19 cellular contexts compared by ENCODE assay signal in genomic region chr18:77119851-77120491, GRCh38. TPM values are rescaled to one million over a fixed set of nuclear protein-coding genes. Genes with fewer than 3 reads are reported as not detected.
DNase-seq lines count a peak whose midpoint lies in the region; ATAC-seq and TF ChIP-seq lines count a peak whose summit lies in the region.
"Had no signal": no experiment of that assay in that cellular context is flagged by ENCODE, and none has a peak within 500 bp of the region (broad histone marks: within the 10 kb centered on the region; RNA-seq: fewer than 3 reads in every experiment).

No MANE protein-coding gene starts in this region.

- intact Hi-C loops in Panc1 (cut with micrococcal nuclease; ENCODE audit: unreplicated experiment) (no loop called here), sigmoid colon (cut with DNase I) (no loop called here)

- H3K9ac ChIP-seq in neural progenitor cell, result no peak overlapping the region

- no peak overlapping the region for H3K4me2 ChIP-seq in neural progenitor cell
- H3K4me2 ChIP-seq: hepatocyte had no signal

- H3K9me3 Mint-ChIP-seq in activated CD8-positive, alpha-beta memory T cell treated with anti-CD3 and anti-CD28 coated beads, Interleukin-2, amount 10 ng/mL, durations not matched to agents 7 days and 5 days (ENCODE audit: low read depth), result no peaks in the 10 kb centered on the region
- H3K9me3 Mint-ChIP-seq in effector memory CD8-positive, alpha-beta T cell, result no peaks in the 10 kb centered on the region
- H3K9me3 Mint-ChIP-seq in neural progenitor cell, result peaks cover 8% of the 10 kb centered on the region
- H3K9me3 Mint-ChIP-seq: mesothelial cell of epicardium; neural crest cell; stimulated activated naive CD8-positive, alpha-beta T cell treated with anti-CD3 and anti-CD28 coated beads, Interleukin-15, amount 100 ng/mL, for 72 hours had no signal

- BruUV-seq in Panc1 (replicated peaks; lab: Mats Ljungman, UMichigan), result no TSS peak

- H2AFZ ChIP-seq in neural progenitor cell (replicated peaks), result no peak overlapping the region
- H2AFZ ChIP-seq: hepatocyte had no signal

- no peaks in the 10 kb centered on the region for H3K9me3 ChIP-seq in Panc1 (ENCODE audit: control insufficient read depth, insufficient read depth, low read depth, low read length)
- no peaks in the 10 kb centered on the region for H3K9me3 ChIP-seq in sigmoid colon
- H3K9me3 ChIP-seq in neural progenitor cell (ENCODE audit: low read depth), result no peaks in the 10 kb centered on the region
- H3K9me3 ChIP-seq: upper lobe of left lung had no signal

- H3K4me1 ChIP-seq in Panc1 (ENCODE audit: control insufficient read depth, insufficient read depth, low read length) (peaks cover 76% of the 10 kb centered on the region), sigmoid colon (no peaks in the 10 kb centered on the region), neural progenitor cell (no peaks in the 10 kb centered on the region)

- DNase-seq in activated CD8-positive, alpha-beta memory T cell treated with anti-CD3 and anti-CD28 coated beads, Interleukin-2, amount 50 U/mL, for 48 hours, result peak; percentile 46
- DNase-seq in activated CD8-positive, alpha-beta memory T cell treated with anti-CD3 and anti-CD28 coated beads, Interleukin-2, amount 10 ng/mL, durations not matched to agents 7 days and 5 days, result no peak
- DNase-seq in Panc1 (ENCODE audit: low read depth, low spot score) (no peak), sigmoid colon (peak; percentile 48), neural progenitor cell (ENCODE audit: low spot score) (no peak), H4 (ENCODE audit: low spot score) (no peak), SKM-1 treated with dmso at 0.1 percent for 144 hours (lab: John Stamatoyannopoulos, UW; ENCODE audit: unreplicated experiment) (no peak)
- no peak for DNase-seq in effector memory CD8-positive, alpha-beta T cell
- DNase-seq: DMS53; kidney glomerular epithelial cell; NCI-H1417 treated with DMSO at 0.1 percent for 48 hours; NCI-H82; stimulated activated CD4-positive, alpha-beta T cell treated with anti-CD3 and anti-CD28 coated beads, Interleukin-15, amount 100 ng/mL, for 24 hours; stimulated activated naive CD8-positive, alpha-beta T cell treated with anti-CD3 and anti-CD28 coated beads, Interleukin-15, amount 100 ng/mL, for 72 hours had no signal

- no peaks in the 10 kb centered on the region for H4K20me1 ChIP-seq in neural progenitor cell (ENCODE audit: low read depth)

- peaks cover 75% of the 10 kb centered on the region for H3K4me1 Mint-ChIP-seq in activated CD8-positive, alpha-beta memory T cell treated with anti-CD3 and anti-CD28 coated beads, Interleukin-2, amount 10 ng/mL, durations not matched to agents 7 days and 5 days
- peaks cover 72 to 84% of the 10 kb centered on the region in 2 donors for H3K4me1 Mint-ChIP-seq in effector memory CD8-positive, alpha-beta T cell (ENCODE audit: low read depth in 2 of 2)
- H3K4me1 Mint-ChIP-seq in neural progenitor cell, result peaks cover 18% of the 10 kb centered on the region

- no peak overlapping the region for H3K4me3 ChIP-seq in Panc1 (ENCODE audit: low read depth in 2 of 2, low read length in 2 of 2)
- H3K4me3 ChIP-seq in sigmoid colon, result no peak overlapping the region
- no peak overlapping the region for H3K4me3 ChIP-seq in neural progenitor cell
- H3K4me3 ChIP-seq: hepatocyte, upper lobe of left lung had no signal

- 92 to 95% methylated on average over 23 of the region's 23 CpGs for WGBS in sigmoid colon, 2 donors

- TF ChIP-seq POLR2A in sigmoid colon (IDR thresholded peaks at IDR 0.05), result no peak

- no peaks in the 10 kb centered on the region for H3F3A ChIP-seq in neural progenitor cell (ENCODE audit: low read depth)

- no peak for TF ChIP-seq EP300 in sigmoid colon (IDR thresholded peaks at IDR 0.05)

- POLR2A ChIA-PET in Panc1 (lab: Charles Lee), result no interaction called here

- ATAC-seq in activated CD8-positive, alpha-beta memory T cell treated with anti-CD3 and anti-CD28 coated beads, Interleukin-2, amount 10 ng/mL, durations not matched to agents 7 days and 5 days, result no peak
- no peak for ATAC-seq in Panc1
- ATAC-seq in effector memory CD8-positive, alpha-beta T cell (replicated peaks), result no peak
- ATAC-seq: stimulated activated naive CD8-positive, alpha-beta T cell treated with anti-CD3 and anti-CD28 coated beads, Interleukin-15, amount 100 ng/mL, for 72 hours had no signal

- in situ Hi-C loops in Panc1 (cut with HindIII; ENCODE audit: low pct_unique_long_range_greater_than_20kb, low sequenced_read_pairs), result no loop called here

- H3K4me3 Mint-ChIP-seq in activated CD8-positive, alpha-beta memory T cell treated with anti-CD3 and anti-CD28 coated beads, Interleukin-2, amount 10 ng/mL, durations not matched to agents 7 days and 5 days, result no peak overlapping the region
- peak overlapping the region; percentile 52 to 57 for H3K4me3 Mint-ChIP-seq in effector memory CD8-positive, alpha-beta T cell
- H3K4me3 Mint-ChIP-seq in neural progenitor cell, result no peak overlapping the region
- H3K4me3 Mint-ChIP-seq: mesothelial cell of epicardium; neural crest cell; stimulated activated naive CD8-positive, alpha-beta T cell treated with anti-CD3 and anti-CD28 coated beads, Interleukin-15, amount 100 ng/mL, for 72 hours had no signal

- no peaks in the 10 kb centered on the region for H3K27me3 Mint-ChIP-seq in activated CD8-positive, alpha-beta memory T cell treated with anti-CD3 and anti-CD28 coated beads, Interleukin-2, amount 10 ng/mL, durations not matched to agents 7 days and 5 days
- no peaks in the 10 kb centered on the region for H3K27me3 Mint-ChIP-seq in effector memory CD8-positive, alpha-beta T cell
- peaks cover 1% of the 10 kb centered on the region for H3K27me3 Mint-ChIP-seq in neural progenitor cell (ENCODE audit: insufficient read depth, low read depth)
- H3K27me3 Mint-ChIP-seq: stimulated activated naive CD8-positive, alpha-beta T cell treated with anti-CD3 and anti-CD28 coated beads, Interleukin-15, amount 100 ng/mL, for 72 hours had no signal

- CTCF ChIA-PET in activated CD8-positive, alpha-beta memory T cell treated with anti-CD3 and anti-CD28 coated beads, Interleukin-2, amount 10 ng/mL, durations not matched to agents 7 days and 5 days (lab: Charles Lee), result no interaction called here
- CTCF ChIA-PET in Panc1 (lab: Charles Lee), result no interaction called here

- H3K27me3 ChIP-seq in Panc1 (ENCODE audit: control insufficient read depth, insufficient read depth, low read length), result no peaks in the 10 kb centered on the region
- H3K27me3 ChIP-seq in sigmoid colon, result no peaks in the 10 kb centered on the region
- H3K27me3 ChIP-seq in neural progenitor cell, result no peaks in the 10 kb centered on the region
- H3K27me3 ChIP-seq: hepatocyte, upper lobe of left lung had no signal

- H3K27ac ChIP-seq in Panc1 (ENCODE audit: low read length), result peak overlapping the region; percentile 97
- H3K27ac ChIP-seq in sigmoid colon, result no peak overlapping the region
- H3K27ac ChIP-seq in neural progenitor cell, result no peak overlapping the region
- H3K27ac ChIP-seq: hepatocyte had no signal

- H3K79me2 ChIP-seq in neural progenitor cell (ENCODE audit: low read depth), result no peaks in the 10 kb centered on the region

- no peak overlapping the region for H3K27ac Mint-ChIP-seq in activated CD8-positive, alpha-beta memory T cell treated with anti-CD3 and anti-CD28 coated beads, Interleukin-2, amount 10 ng/mL, durations not matched to agents 7 days and 5 days
- H3K27ac Mint-ChIP-seq in effector memory CD8-positive, alpha-beta T cell, result peak overlapping the region; percentile 54 to 91
- no peak overlapping the region for H3K27ac Mint-ChIP-seq in neural progenitor cell
- H3K27ac Mint-ChIP-seq: mesothelial cell of epicardium had no signal

- peaks cover 61% of the 10 kb centered on the region for H3K36me3 Mint-ChIP-seq in activated CD8-positive, alpha-beta memory T cell treated with anti-CD3 and anti-CD28 coated beads, Interleukin-2, amount 10 ng/mL, durations not matched to agents 7 days and 5 days
- peaks cover 43% of the 10 kb centered on the region for H3K36me3 Mint-ChIP-seq in effector memory CD8-positive, alpha-beta T cell (ENCODE audit: insufficient read depth)
- no peaks in the 10 kb centered on the region for H3K36me3 Mint-ChIP-seq in neural progenitor cell

- TF ChIP-seq CTCF in Panc1 (IDR thresholded peaks at IDR 0.05), result no peak
- TF ChIP-seq CTCF in sigmoid colon (IDR thresholded peaks at IDR 0.05), result no peak
- no peak for TF ChIP-seq CTCF in neural progenitor cell (IDR thresholded peaks at IDR 0.05)

- H3K36me3 ChIP-seq in Panc1 (ENCODE audit: control insufficient read depth, insufficient read depth, low read length) (no peaks in the 10 kb centered on the region), sigmoid colon (no peaks in the 10 kb centered on the region), neural progenitor cell (no peaks in the 10 kb centered on the region)
- H3K36me3 ChIP-seq: upper lobe of left lung had no signal

RNA-seq across cellular contexts. Expression of gene MBP, which starts 12.6 kb away (rescaled TPM):
- 100 to 1,000 TPM in 1 of 2 experiments, 10 to 100 TPM in 1; 94.7 to 101 TPM for total RNA-seq in activated CD8-positive, alpha-beta memory T cell treated with anti-CD3 and anti-CD28 coated beads, Interleukin-2, amount 10 ng/mL, durations not matched to agents 7 days and 5 days
- total RNA-seq in Panc1 (2021; ENCODE audit: unreplicated experiment) (88.8 TPM), sigmoid colon (10 to 100 TPM; 24.0 to 30.7 (median 27.4) TPM), neural progenitor cell (ENCODE audit: low replicate concordance) (0.64 and 2.1 TPM in 2 replicates)
- polyA plus RNA-seq in Panc1 (2012; ENCODE audit: insufficient read length), result 59.2 TPM
- polyA plus RNA-seq in sigmoid colon, result 10 to 100 TPM; 18.3 to 22.2 (median 20.6) TPM
- total RNA-seq in H4 (2014; rRNA removed; shearing (Covaris generic)), result 0.35 TPM in 1 of 2 replicates, not detected in the other
- total RNA-seq: A673 had no signal

Comparison
In these comparisons a context has a peak if more than half of its experiments do, and no peak if none do; other contexts are left out.
1. DNase-seq: peak in activated CD8-positive, alpha-beta memory T cell treated with anti-CD3 and anti-CD28 coated beads, Interleukin-2, amount 50 U/mL, for 48 hours (single experiment) and sigmoid colon (single experiment); none in activated CD8-positive, alpha-beta memory T cell treated with anti-CD3 and anti-CD28 coated beads, Interleukin-2, amount 10 ng/mL, durations not matched to agents 7 days and 5 days (single experiment), Panc1 (single experiment), effector memory CD8-positive, alpha-beta T cell (0 of 3), neural progenitor cell (single experiment), H4 (single experiment) and SKM-1 treated with dmso at 0.1 percent for 144 hours (single experiment).
2. H3K27ac Mint-ChIP-seq: peak in effector memory CD8-positive, alpha-beta T cell (2 of 2); none in activated CD8-positive, alpha-beta memory T cell treated with anti-CD3 and anti-CD28 coated beads, Interleukin-2, amount 10 ng/mL, durations not matched to agents 7 days and 5 days (single experiment) and neural progenitor cell (single experiment).
3. H3K4me3 Mint-ChIP-seq: peak in effector memory CD8-positive, alpha-beta T cell (2 of 2); none in activated CD8-positive, alpha-beta memory T cell treated with anti-CD3 and anti-CD28 coated beads, Interleukin-2, amount 10 ng/mL, durations not matched to agents 7 days and 5 days (single experiment) and neural progenitor cell (single experiment).